In the genomic region with DNA sequence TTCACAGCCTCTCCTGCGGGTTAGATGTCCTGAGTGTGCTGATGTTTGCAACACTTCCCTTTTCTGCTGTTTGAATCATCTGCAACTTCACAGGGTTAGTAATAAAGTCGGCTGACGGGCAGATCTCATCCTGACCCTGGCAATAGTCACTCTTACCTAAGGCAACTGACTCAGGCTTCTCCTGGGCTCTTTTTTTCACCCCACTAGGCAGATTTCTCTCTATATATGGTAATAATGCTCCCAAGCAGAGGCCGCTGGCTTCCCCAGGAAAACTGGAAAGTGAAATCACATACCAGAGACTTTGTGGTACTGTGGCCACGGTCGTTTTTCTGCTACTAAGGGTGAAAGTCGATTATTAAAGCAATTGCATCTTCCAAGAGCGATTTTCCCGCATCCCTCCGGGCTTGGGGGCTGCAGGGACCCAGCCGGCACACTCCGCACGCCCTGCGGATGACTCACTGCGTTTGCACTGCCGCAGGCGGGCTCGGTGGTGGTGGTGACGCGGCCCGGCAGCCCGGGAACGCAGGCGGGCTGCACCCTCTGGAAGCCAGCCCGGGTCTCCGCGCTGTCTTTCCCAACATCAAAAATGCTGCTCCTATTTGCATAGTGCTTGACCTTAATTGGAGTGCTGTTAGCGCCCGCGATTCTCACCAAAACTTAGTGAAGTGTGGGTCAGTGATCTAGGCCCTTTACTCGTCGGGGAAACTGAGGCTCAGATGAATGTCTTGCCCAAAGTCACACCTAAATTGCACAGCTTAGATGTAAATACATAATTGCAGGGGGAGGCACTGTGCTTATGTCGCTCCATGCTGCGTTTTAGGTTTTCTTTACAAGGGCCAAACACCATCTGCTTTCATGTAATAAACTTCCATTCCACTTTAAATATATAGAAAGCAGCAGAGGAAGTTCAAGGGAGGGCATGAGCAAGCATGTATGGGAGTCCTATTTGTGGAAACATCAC, we compare ENCODE assay signal across 1 cellular context.
TF ChIP-seq lines count a peak whose summit lies in the region.

No MANE protein-coding gene starts in this region.

TF ChIP-seq in A549, 52 proteins besides CTCF, POLR2A, EP300 and RAD21 (continued from another document):
- TF ChIP-seq, protein P1, sequence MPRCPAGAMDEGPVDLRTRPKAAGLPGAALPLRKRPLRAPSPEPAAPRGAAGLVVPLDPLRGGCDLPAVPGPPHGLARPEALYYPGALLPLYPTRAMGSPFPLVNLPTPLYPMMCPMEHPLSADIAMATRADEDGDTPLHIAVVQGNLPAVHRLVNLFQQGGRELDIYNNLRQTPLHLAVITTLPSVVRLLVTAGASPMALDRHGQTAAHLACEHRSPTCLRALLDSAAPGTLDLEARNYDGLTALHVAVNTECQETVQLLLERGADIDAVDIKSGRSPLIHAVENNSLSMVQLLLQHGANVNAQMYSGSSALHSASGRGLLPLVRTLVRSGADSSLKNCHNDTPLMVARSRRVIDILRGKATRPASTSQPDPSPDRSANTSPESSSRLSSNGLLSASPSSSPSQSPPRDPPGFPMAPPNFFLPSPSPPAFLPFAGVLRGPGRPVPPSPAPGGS (IDR thresholded peaks at IDR 0.05) = peak; percentile 81
- TF ChIP-seq CBX8 (IDR thresholded peaks at IDR 0.05) = no peak
- peak; percentile 99 for TF ChIP-seq EHF (CRISPR knock-in tag; IDR thresholded peaks at IDR 0.05)
- no peak for TF ChIP-seq CHD2 (IDR thresholded peaks at IDR 0.05; ENCODE audit: low read length, partially characterized antibody)
- no peak for TF ChIP-seq KDM1A (IDR thresholded peaks at IDR 0.05; ENCODE audit: low read depth)
- TF ChIP-seq KDM5A (IDR thresholded peaks at IDR 0.05) = no peak
- no peak for TF ChIP-seq PHF8 (IDR thresholded peaks at IDR 0.05; ENCODE audit: borderline replicate concordance, low read depth)
- no peak for TF ChIP-seq ESRRA (IDR thresholded peaks at IDR 0.05; ENCODE audit: borderline replicate concordance, low read length)
- TF ChIP-seq TP53 (CRISPR knock-in tag; IDR thresholded peaks at IDR 0.05) = peak; percentile 92
- peak; percentile 26; the same call in 1 of the 2 replicates for TF ChIP-seq TFCP2L1 (CRISPR knock-in tag; IDR thresholded peaks at IDR 0.05)
- TF ChIP-seq, protein P2, sequence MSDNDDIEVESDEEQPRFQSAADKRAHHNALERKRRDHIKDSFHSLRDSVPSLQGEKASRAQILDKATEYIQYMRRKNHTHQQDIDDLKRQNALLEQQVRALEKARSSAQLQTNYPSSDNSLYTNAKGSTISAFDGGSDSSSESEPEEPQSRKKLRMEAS (IDR thresholded peaks at IDR 0.05) = peak; percentile 92
- peak; percentile 95 for TF ChIP-seq JUNB (IDR thresholded peaks at IDR 0.05)
- peak; percentile 94 for TF ChIP-seq RARB (CRISPR knock-in tag; IDR thresholded peaks at IDR 0.05)
- no peak for TF ChIP-seq RFX5 (IDR thresholded peaks at IDR 0.05)
- peak; percentile 100 for TF ChIP-seq HOXB13 (CRISPR knock-in tag; IDR thresholded peaks at IDR 0.05; ENCODE audit: low read depth)
- no peak for TF ChIP-seq POLR2AphosphoS2 (conservative IDR thresholded peaks at IDR 0.05; ENCODE audit: low read length)
- no peak for TF ChIP-seq ZFP36 (IDR thresholded peaks at IDR 0.05; ENCODE audit: borderline replicate concordance, partially characterized antibody)
- TF ChIP-seq PBX3 (IDR thresholded peaks at IDR 0.05) = peak; percentile 90
- TF ChIP-seq NPAS2 (CRISPR knock-in tag; IDR thresholded peaks at IDR 0.05; ENCODE audit: borderline replicate concordance) = peak; percentile 67; the same call in 1 of the 2 replicates
- TF ChIP-seq HDAC2 (IDR thresholded peaks at IDR 0.05) = no peak
- TF ChIP-seq HES2 (IDR thresholded peaks at IDR 0.05) = peak; percentile 62; the same call in 1 of the 2 replicates
- TF ChIP-seq NR3C1 (IDR thresholded peaks at IDR 0.05) = no peak
- peak; percentile 98 for TF ChIP-seq HOXB5 (CRISPR knock-in tag; IDR thresholded peaks at IDR 0.05)
- no peak for TF ChIP-seq ELK1 (IDR thresholded peaks at IDR 0.05; ENCODE audit: low read depth, low read length)
- TF ChIP-seq MAZ (IDR thresholded peaks at IDR 0.05; ENCODE audit: borderline replicate concordance, low read depth, low read length) = no peak
- TF ChIP-seq FOSB (CRISPR knock-in tag; IDR thresholded peaks at IDR 0.05) = peak; percentile 96
- TF ChIP-seq JUN (IDR thresholded peaks at IDR 0.05) = peak; percentile 97 to 99
- TF ChIP-seq CEBPB (IDR thresholded peaks at IDR 0.05) = peak; percentile 79 to 96
- no peak for TF ChIP-seq EHMT2 (IDR thresholded peaks at IDR 0.05; ENCODE audit: low read depth)
- TF ChIP-seq, protein P3, sequence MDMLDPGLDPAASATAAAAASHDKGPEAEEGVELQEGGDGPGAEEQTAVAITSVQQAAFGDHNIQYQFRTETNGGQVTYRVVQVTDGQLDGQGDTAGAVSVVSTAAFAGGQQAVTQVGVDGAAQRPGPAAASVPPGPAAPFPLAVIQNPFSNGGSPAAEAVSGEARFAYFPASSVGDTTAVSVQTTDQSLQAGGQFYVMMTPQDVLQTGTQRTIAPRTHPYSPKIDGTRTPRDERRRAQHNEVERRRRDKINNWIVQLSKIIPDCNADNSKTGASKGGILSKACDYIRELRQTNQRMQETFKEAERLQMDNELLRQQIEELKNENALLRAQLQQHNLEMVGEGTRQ (IDR thresholded peaks at IDR 0.05) = no peak
- peak; percentile 68; the same call in 1 of the 2 replicates for TF ChIP-seq E2F6 (IDR thresholded peaks at IDR 0.05; ENCODE audit: borderline replicate concordance, low read depth)
- TF ChIP-seq SREBF2 (IDR thresholded peaks at IDR 0.05) = no peak
- TF ChIP-seq ATOH8 (CRISPR knock-in tag; IDR thresholded peaks at IDR 0.05; ENCODE audit: low read depth) = peak; percentile 98
TF ChIP-seq in A549: peak in this region for 29.
